Comparison of ENCODE assay signal across 1 cellular context in genomic region chr2:37786854-37787253, GRCh38.
TF ChIP-seq lines count a peak whose summit lies in the region.

No MANE protein-coding gene starts in this region.

TF ChIP-seq in liver, 16 proteins besides CTCF, POLR2A, EP300 and RAD21 (continued from another document):
- TF ChIP-seq, protein P1, sequence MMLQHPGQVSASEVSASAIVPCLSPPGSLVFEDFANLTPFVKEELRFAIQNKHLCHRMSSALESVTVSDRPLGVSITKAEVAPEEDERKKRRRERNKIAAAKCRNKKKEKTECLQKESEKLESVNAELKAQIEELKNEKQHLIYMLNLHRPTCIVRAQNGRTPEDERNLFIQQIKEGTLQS (IDR thresholded peaks at IDR 0.05), result no peak
- TF ChIP-seq HNF4A (conservative IDR thresholded peaks at IDR 0.05) (peak in 1 of 2 donors; percentile 29), YY1 (IDR thresholded peaks at IDR 0.05) (peak; percentile 53), FOXA2 (IDR thresholded peaks at IDR 0.05) (peak; percentile 98), RXRA (IDR thresholded peaks at IDR 0.05) (peak in 1 of 2 donors; percentile 30), GABPA (IDR thresholded peaks at IDR 0.05 in 1 of 2, conservative IDR thresholded peaks at IDR 0.05 in 1 of 2) (no peak)
